Comparison of ENCODE assay signal across 10 cellular contexts in the genomic region with DNA sequence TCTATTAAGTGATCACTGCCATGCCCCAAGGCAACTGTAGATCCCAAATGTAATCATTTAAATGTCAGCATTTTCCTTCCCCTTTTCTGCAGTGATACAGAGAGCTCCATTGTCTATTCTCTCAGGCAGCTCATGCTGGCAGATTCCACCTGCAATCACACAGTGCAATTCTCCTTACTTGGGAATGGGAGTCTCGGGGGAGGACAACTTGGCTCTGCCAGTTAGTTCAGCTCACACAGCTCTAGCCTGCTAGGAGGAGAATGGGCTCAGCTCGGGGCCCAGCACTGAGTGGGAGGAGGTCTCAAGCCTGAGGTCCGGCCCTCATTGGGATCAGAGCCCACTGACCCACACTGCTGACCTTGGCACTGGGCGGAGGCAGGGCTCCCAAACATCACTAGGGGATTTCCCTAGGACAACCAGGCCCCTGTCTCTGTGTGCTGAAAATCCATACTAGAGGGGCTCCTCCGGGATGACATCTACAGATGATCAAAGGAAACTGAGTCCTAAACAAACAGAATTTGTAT.
DNase-seq lines count a peak whose midpoint lies in the region; ATAC-seq and TF ChIP-seq lines count a peak whose summit lies in the region.
"Had no signal": no experiment of that assay in that cellular context is flagged by ENCODE, and none has a peak within 500 bp of the region (broad histone marks: within the 10 kb centered on the region; RNA-seq: fewer than 3 reads in every experiment).

No MANE protein-coding gene starts in this region.

- H3K4me3 Mint-ChIP-seq in MCF 10A (ENCODE audit: unreplicated experiment), result no peak overlapping the region
- H3K4me3 Mint-ChIP-seq in endodermal cell, result no peak overlapping the region
- no peak overlapping the region for H3K4me3 Mint-ChIP-seq in activated CD4-positive, alpha-beta T cell treated with anti-CD3 and anti-CD28 coated beads, Interleukin-2, amount 10 ng/mL, durations not matched to agents 24 days and 14 days
- no peak overlapping the region for H3K4me3 Mint-ChIP-seq in activated naive CD8-positive, alpha-beta T cell treated with anti-CD3 and anti-CD28 coated beads, Interleukin-2, amount 50 U/mL, for 24 hours

- no peak for ATAC-seq in activated naive CD8-positive, alpha-beta T cell treated with anti-CD3 and anti-CD28 coated beads, Interleukin-2, amount 50 U/mL, for 24 hours

- H3K9me3 ChIP-seq in breast epithelium (no peaks in the 10 kb centered on the region), endodermal cell (ENCODE audit: control insufficient read depth, low read length) (no peaks in the 10 kb centered on the region), mesenchymal stem cell (ENCODE audit: control insufficient read depth, low read length) (no peaks in the 10 kb centered on the region), vagina (no peaks in the 10 kb centered on the region)

- H4K91ac ChIP-seq in mesenchymal stem cell (ENCODE audit: low read length), result no peak overlapping the region

- H2BK120ac ChIP-seq in mesenchymal stem cell (ENCODE audit: low read depth, low read length), result no peak overlapping the region

- H2BK12ac ChIP-seq in mesenchymal stem cell (ENCODE audit: low read length in 2 of 2), result no peak overlapping the region

- TF ChIP-seq POLR2A in breast epithelium (IDR thresholded peaks at IDR 0.05) (no peak), vagina (IDR thresholded peaks at IDR 0.05) (no peak)

- H2BK5ac ChIP-seq in mesenchymal stem cell (ENCODE audit: low read depth, low read length, poor library complexity, severe bottlenecking), result no peak overlapping the region

- no peak overlapping the region for H3K4me2 ChIP-seq in mesenchymal stem cell (ENCODE audit: low read length, poor library complexity, severe bottlenecking)

- H3K27ac ChIP-seq in breast epithelium, result peak overlapping the region; percentile 59 to 70
- peak overlapping the region; percentile 42 for H3K27ac ChIP-seq in endodermal cell (ENCODE audit: low read depth, low read length)
- H3K27ac ChIP-seq in mesenchymal stem cell (ENCODE audit: low read length, poor library complexity, severe bottlenecking), result no peak overlapping the region
- H3K27ac ChIP-seq in vagina, result no peak overlapping the region

- WGBS in endodermal cell (ENCODE audit: insufficient coverage in 1 of 2, insufficient read length in 1 of 2), 2 experiments, result 81 to 82% methylated on average over 4 to 5 of the region's 5 CpGs
- 88% methylated on average over 5 of the region's 5 CpGs for WGBS in mesenchymal stem cell

- H3K27ac Mint-ChIP-seq in MCF 10A (ENCODE audit: low read depth, unreplicated experiment) (no peak overlapping the region), endodermal cell (no peak overlapping the region)
- no peak overlapping the region for H3K27ac Mint-ChIP-seq in activated CD4-positive, alpha-beta T cell treated with anti-CD3 and anti-CD28 coated beads, Interleukin-2, amount 10 ng/mL, durations not matched to agents 24 days and 14 days
- H3K27ac Mint-ChIP-seq in activated naive CD8-positive, alpha-beta T cell treated with anti-CD3 and anti-CD28 coated beads, Interleukin-2, amount 50 U/mL, for 24 hours, result no peak overlapping the region

- H3K4me1 ChIP-seq in breast epithelium, result no peaks in the 10 kb centered on the region
- H3K4me1 ChIP-seq in endodermal cell (ENCODE audit: control insufficient read depth, insufficient read depth, low read length), result peaks cover 12% of the 10 kb centered on the region
- H3K4me1 ChIP-seq in mesenchymal stem cell (ENCODE audit: control insufficient read depth, insufficient read depth, low read depth, low read length), result no peaks in the 10 kb centered on the region
- peaks cover 11% of the 10 kb centered on the region for H3K4me1 ChIP-seq in vagina

- H4K8ac ChIP-seq in mesenchymal stem cell (ENCODE audit: low read length), result no peak overlapping the region

- POLR2A ChIA-PET in MCF 10A (lab: Yijun Ruan, JAX), result interaction anchor here (0.6 to 0.8 kb wide), 4 partner anchors 13 to 135 kb away, joined by 3 to 4 read pairs (median 3); a partner anchor contains a TSS

- H3K36me3 ChIP-seq in breast epithelium (no peaks in the 10 kb centered on the region), endodermal cell (ENCODE audit: control insufficient read depth, insufficient read depth, low read length) (no peaks in the 10 kb centered on the region), mesenchymal stem cell (ENCODE audit: control insufficient read depth in 1 of 2, insufficient read depth in 2 of 2, low read depth in 1 of 2, low read length in 2 of 2) (no peaks in the 10 kb centered on the region), vagina (no peaks in the 10 kb centered on the region)

- intact Hi-C loops in breast epithelium (cut with DNase I; ENCODE audit: low total_unique reads) (loop anchor here (5.0 kb wide), 1 partner anchor 587 kb away; no protein-coding TSS in a partner anchor), MCF 10A (cut with micrococcal nuclease) (no loop called here), vagina (cut with DNase I) (no loop called here)
- intact Hi-C loops in activated CD4-positive, alpha-beta T cell treated with anti-CD3 and anti-CD28 coated beads, Interleukin-2, amount 10 ng/mL, durations not matched to agents 24 days and 14 days (cut with micrococcal nuclease), result no loop called here

- H3K79me1 ChIP-seq in mesenchymal stem cell (replicated peaks; ENCODE audit: low read length, poor library complexity, severe bottlenecking), result no peaks in the 10 kb centered on the region

- DNase-seq in breast epithelium (ENCODE audit: low spot score in 2 of 2) (peak in 1 of 2 donors; percentile 47), MCF 10A (ENCODE audit: unreplicated experiment) (no peak), endodermal cell (no peak), mesenchymal stem cell (peak; percentile 8), vagina (ENCODE audit: extremely low spot score in 2 of 2) (no peak), HK-2 (ENCODE audit: unreplicated experiment) (no peak)
- no peak for DNase-seq in activated CD4-positive, alpha-beta T cell treated with anti-CD3 and anti-CD28 coated beads, Interleukin-2, amount 10 ng/mL, durations not matched to agents 24 days and 14 days
- DNase-seq in activated naive CD8-positive, alpha-beta T cell treated with anti-CD3 and anti-CD28 coated beads, Interleukin-2, amount 50 U/mL, for 24 hours, result no peak
- DNase-seq: NCI-H1105 treated with DMSO at 0.1 percent for 48 hours, SHP77 had no signal

- H3K4ac ChIP-seq in mesenchymal stem cell (ENCODE audit: low read depth in 1 of 2, low read length in 2 of 2), result no peak overlapping the region

- BruUV-seq in MCF 10A (replicated peaks; lab: Mats Ljungman, UMichigan), result no TSS peak

- H3K9ac ChIP-seq in endodermal cell (ENCODE audit: extremely low read depth, low read length, poor library complexity, severe bottlenecking) (no peak overlapping the region), mesenchymal stem cell (ENCODE audit: low read length) (no peak overlapping the region)

- H3K23ac ChIP-seq in mesenchymal stem cell (ENCODE audit: low read length in 2 of 2), result no peak overlapping the region

- CTCF ChIA-PET in MCF 10A (lab: Yijun Ruan, JAX), result interaction anchor here (0.5 to 3.1 kb wide), 8 partner anchors 8 to 1334 kb away, joined by 3 to 12 read pairs (median 4); a partner anchor contains a TSS

- H2AFZ ChIP-seq in mesenchymal stem cell (ENCODE audit: low read depth, low read length), result no peak overlapping the region

- H3K36me3 Mint-ChIP-seq in MCF 10A (ENCODE audit: insufficient read depth, unreplicated experiment) (no peaks in the 10 kb centered on the region), endodermal cell (ENCODE audit: low read depth) (no peaks in the 10 kb centered on the region)
- no peaks in the 10 kb centered on the region for H3K36me3 Mint-ChIP-seq in activated CD4-positive, alpha-beta T cell treated with anti-CD3 and anti-CD28 coated beads, Interleukin-2, amount 10 ng/mL, durations not matched to agents 24 days and 14 days (ENCODE audit: low read depth)
- no peaks in the 10 kb centered on the region for H3K36me3 Mint-ChIP-seq in activated naive CD8-positive, alpha-beta T cell treated with anti-CD3 and anti-CD28 coated beads, Interleukin-2, amount 50 U/mL, for 24 hours (ENCODE audit: low read depth)

- TF ChIP-seq CTCF in breast epithelium (IDR thresholded peaks at IDR 0.05) (no peak), MCF 10A (IDR thresholded peaks at IDR 0.05; ENCODE audit: unreplicated experiment) (no peak), endodermal cell (conservative IDR thresholded peaks at IDR 0.05) (no peak), vagina (IDR thresholded peaks at IDR 0.05) (no peak)

- peaks cover 7% of the 10 kb centered on the region for H3K4me1 Mint-ChIP-seq in MCF 10A (ENCODE audit: insufficient read depth, unreplicated experiment)
- peaks cover 19% of the 10 kb centered on the region for H3K4me1 Mint-ChIP-seq in endodermal cell
- peaks cover 12% of the 10 kb centered on the region for H3K4me1 Mint-ChIP-seq in activated CD4-positive, alpha-beta T cell treated with anti-CD3 and anti-CD28 coated beads, Interleukin-2, amount 10 ng/mL, durations not matched to agents 24 days and 14 days
- peaks cover 18% of the 10 kb centered on the region for H3K4me1 Mint-ChIP-seq in activated naive CD8-positive, alpha-beta T cell treated with anti-CD3 and anti-CD28 coated beads, Interleukin-2, amount 50 U/mL, for 24 hours

- no peak overlapping the region for H3K4me3 ChIP-seq in breast epithelium
- no peak overlapping the region for H3K4me3 ChIP-seq in endodermal cell (ENCODE audit: low read length)
- no peak overlapping the region for H3K4me3 ChIP-seq in mesenchymal stem cell (ENCODE audit: insufficient read depth in 1 of 2, low read depth in 1 of 2, low read length in 2 of 2)
- no peak overlapping the region for H3K4me3 ChIP-seq in vagina

- no peak overlapping the region for H3K18ac ChIP-seq in mesenchymal stem cell (ENCODE audit: low read depth in 1 of 2, low read length in 2 of 2)

- no peaks in the 10 kb centered on the region for H3K9me3 Mint-ChIP-seq in MCF 10A (ENCODE audit: unreplicated experiment)
- no peaks in the 10 kb centered on the region for H3K9me3 Mint-ChIP-seq in endodermal cell
- H3K9me3 Mint-ChIP-seq in activated CD4-positive, alpha-beta T cell treated with anti-CD3 and anti-CD28 coated beads, Interleukin-2, amount 10 ng/mL, durations not matched to agents 24 days and 14 days, result no peaks in the 10 kb centered on the region
- no peaks in the 10 kb centered on the region for H3K9me3 Mint-ChIP-seq in activated naive CD8-positive, alpha-beta T cell treated with anti-CD3 and anti-CD28 coated beads, Interleukin-2, amount 50 U/mL, for 24 hours

- no peak overlapping the region for H2BK15ac ChIP-seq in mesenchymal stem cell (ENCODE audit: low read depth, poor library complexity, severe bottlenecking)

- no peak overlapping the region for H3K14ac ChIP-seq in mesenchymal stem cell (ENCODE audit: low read length in 2 of 2)

- H3K27me3 Mint-ChIP-seq in MCF 10A (ENCODE audit: insufficient read depth, unreplicated experiment) (no peaks in the 10 kb centered on the region), endodermal cell (ENCODE audit: insufficient read depth) (no peaks in the 10 kb centered on the region)
- H3K27me3 Mint-ChIP-seq in activated CD4-positive, alpha-beta T cell treated with anti-CD3 and anti-CD28 coated beads, Interleukin-2, amount 10 ng/mL, durations not matched to agents 24 days and 14 days, result peaks cover 4% of the 10 kb centered on the region
- no peaks in the 10 kb centered on the region for H3K27me3 Mint-ChIP-seq in activated naive CD8-positive, alpha-beta T cell treated with anti-CD3 and anti-CD28 coated beads, Interleukin-2, amount 50 U/mL, for 24 hours

- H3K27me3 ChIP-seq in breast epithelium (no peaks in the 10 kb centered on the region), endodermal cell (ENCODE audit: control insufficient read depth, insufficient read depth, low read length, poor library complexity, severe bottlenecking) (no peaks in the 10 kb centered on the region), mesenchymal stem cell (ENCODE audit: control insufficient read depth in 1 of 2, insufficient read depth in 1 of 2, low read length in 2 of 2) (peaks cover 0 to 6% of the 10 kb centered on the region in 2 experiments), vagina (no peaks in the 10 kb centered on the region)

- no peak overlapping the region for H2AK5ac ChIP-seq in mesenchymal stem cell (ENCODE audit: low read length, severe bottlenecking)

Comparison
In these comparisons a context has a peak if more than half of its experiments do, and no peak if none do; other contexts are left out.
1. H3K27ac ChIP-seq: peak in breast epithelium (2 of 2) and endodermal cell (single experiment); none in mesenchymal stem cell (single experiment) and vagina (single experiment).